Comparison of ENCODE assay signal across 19 cellular contexts in genomic region chr12:131943876-131944275, GRCh38. TPM values are rescaled to one million over a fixed set of nuclear protein-coding genes. Genes with fewer than 3 reads are reported as not detected.
A peak's percentile ranks its signal among the peaks of the same experiment; 100 is the strongest.
DNase-seq lines count a peak whose midpoint lies in the region; ATAC-seq and TF ChIP-seq lines count a peak whose summit lies in the region.
"Had no signal": no experiment of that assay in that cellular context is flagged by ENCODE, and none has a peak within 500 bp of the region (broad histone marks: within the 10 kb centered on the region; RNA-seq: fewer than 3 reads in every experiment).

No MANE protein-coding gene starts in this region.

- peak; percentile 25 for DNase-seq in activated effector memory CD4-positive, alpha-beta T cell treated with anti-CD3 and anti-CD28 coated beads, Interleukin-2, amount 50 U/mL, for 16 hours
- no peak for DNase-seq in activated effector memory CD4-positive, alpha-beta T cell treated with Interleukin-2 at 50 U/mL for 16 hours
- DNase-seq in chondrocyte (ENCODE audit: low spot score) = peak; percentile 38
- peak; percentile 18 for DNase-seq in lower lobe of right lung
- peak; percentile 1 for DNase-seq in stomach
- no peak for DNase-seq in stimulated activated CD4-positive, alpha-beta T cell treated with anti-CD3 and anti-CD28 coated beads, Interleukin-2, amount 100 ng/mL, for 24 hours
- DNase-seq in prostate gland (ENCODE audit: low spot score) = no peak
- no peak for DNase-seq in DMS114 treated with DMSO at 0.1 percent for 48 hours (lab: John Stamatoyannopoulos, UW; ENCODE audit: unreplicated experiment)
- DNase-seq: GDM1, GOT3, KBM-7, NCI-H1048, NCI-H1436 treated with DMSO at 0.1 percent for 48 hours, NCI-H2029 treated with DMSO at 0.1 percent for 48 hours, NCI-H774, RPMI8226 had no signal

- H3K4me1 ChIP-seq in lower lobe of right lung (peaks cover 11% of the 10 kb centered on the region), stomach (peaks cover 4 to 15% (median 8%) of the 10 kb centered on the region in 4 donors), prostate gland (replicated peaks) (no peaks in the 10 kb centered on the region)
- H3K4me1 ChIP-seq: A549 had no signal

- WGBS in stomach, 5 donors = 95 to 99% (median 97%) methylated on average over 10 of the region's 10 CpGs
- WGBS in prostate gland = 91% methylated on average over 10 of the region's 10 CpGs

- peaks cover 13% of the 10 kb centered on the region for H3K36me3 Mint-ChIP-seq in chondrocyte (ENCODE audit: low read depth)

- H3K4me3 Mint-ChIP-seq in chondrocyte (ENCODE audit: unreplicated experiment) = no peak overlapping the region

- H3K9me3 ChIP-seq in lower lobe of right lung (no peaks in the 10 kb centered on the region), stomach (no peaks in the 10 kb centered on the region), prostate gland (no peaks in the 10 kb centered on the region)
- H3K9me3 ChIP-seq: A549; BLaER1 treated with 17β-estradiol and CSF1 and Interleukin-3, amounts not matched to agents 10 nM and 100 nM had no signal

- no peak overlapping the region for H3K27ac ChIP-seq in lower lobe of right lung
- H3K27ac ChIP-seq in stomach = no peak overlapping the region
- H3K27ac ChIP-seq in prostate gland = no peak overlapping the region
- H3K27ac ChIP-seq: A549; BLaER1 treated with 17β-estradiol and CSF1 and Interleukin-3, amounts not matched to agents 10 nM and 100 nM had no signal

- TF ChIP-seq POLR2A in stomach (IDR thresholded peaks at IDR 0.05) = no peak
- TF ChIP-seq POLR2A in prostate gland (IDR thresholded peaks at IDR 0.05) = no peak

- no peak for ATAC-seq in lower lobe of right lung
- ATAC-seq: A549, GM12878 had no signal

- no peak for TF ChIP-seq EP300 in stomach (IDR thresholded peaks at IDR 0.05)

- H3K27ac Mint-ChIP-seq in chondrocyte (ENCODE audit: unreplicated experiment) = no peak overlapping the region

- intact Hi-C loops in lower lobe of right lung (cut with DNase I) = no loop called here
- intact Hi-C loops in stomach (cut with DNase I; ENCODE audit: low total_unique reads) = no loop called here
- intact Hi-C loops in prostate gland (cut with DNase I) = no loop called here

- H3K27me3 ChIP-seq in lower lobe of right lung (ENCODE audit: low read depth) (no peaks in the 10 kb centered on the region), stomach (no peaks in the 10 kb centered on the region), prostate gland (replicated peaks; ENCODE audit: insufficient read depth) (no peaks in the 10 kb centered on the region)
- H3K27me3 ChIP-seq: BLaER1 treated with 17β-estradiol and CSF1 and Interleukin-3, amounts not matched to agents 10 nM and 100 nM had no signal

- H3K4me1 Mint-ChIP-seq in chondrocyte (ENCODE audit: low read depth) = peaks cover 6% of the 10 kb centered on the region

- H3K27me3 Mint-ChIP-seq in chondrocyte (ENCODE audit: low read depth) = no peaks in the 10 kb centered on the region

- TF ChIP-seq CTCF in chondrocyte (IDR thresholded peaks at IDR 0.05) = no peak
- no peak for TF ChIP-seq CTCF in lower lobe of right lung (IDR thresholded peaks at IDR 0.05)
- TF ChIP-seq CTCF in stomach (IDR thresholded peaks at IDR 0.05) = no peak
- TF ChIP-seq CTCF in prostate gland (IDR thresholded peaks at IDR 0.05) = no peak

- H3K36me3 ChIP-seq in lower lobe of right lung = peaks cover 59% of the 10 kb centered on the region
- peaks cover 24 to 63% (median 61%) of the 10 kb centered on the region in 4 donors for H3K36me3 ChIP-seq in stomach
- peaks cover 0 to 6% of the 10 kb centered on the region in 2 donors for H3K36me3 ChIP-seq in prostate gland

- no peaks in the 10 kb centered on the region for H3K9me3 Mint-ChIP-seq in chondrocyte (ENCODE audit: low read depth)

- H3K4me3 ChIP-seq in lower lobe of right lung (no peak overlapping the region), stomach (no peak overlapping the region), prostate gland (no peak overlapping the region)
- H3K4me3 ChIP-seq: A549; BLaER1 treated with 17β-estradiol and CSF1 and Interleukin-3, amounts not matched to agents 10 nM and 100 nM; GM12878 had no signal

RNA-seq across cellular contexts. Expression of gene EP400, which starts 5.9 kb away (rescaled TPM):
- total RNA-seq in chondrocyte (35.9 to 48.0 TPM (median 36.8 TPM) in 3 replicates), lower lobe of right lung (46.2 TPM), stomach (10 to 100 TPM; 21.3 to 39.8 (median 24.5) TPM), prostate gland (10 to 100 TPM; 22.3 to 46.2 TPM)
- polyA plus RNA-seq in stomach = 10 to 100 TPM in 1 of 3 donors, 1 to 10 TPM in 2; 5.2 to 12.0 (median 6.4) TPM

RNA-seq across cellular contexts. Expression of gene PUS1, which starts 14.8 kb away (rescaled TPM):
- total RNA-seq in chondrocyte (18.7 to 21.0 TPM (median 19.8 TPM) in 3 replicates), lower lobe of right lung (19.1 TPM), stomach (10 to 100 TPM in 3 of 5 donors, 1 to 10 TPM in 2; 3.1 to 13.9 (median 12.3) TPM), prostate gland (10 to 100 TPM; 17.4 to 17.8 TPM)
- polyA plus RNA-seq in stomach = 10 to 100 TPM; 12.6 to 26.3 (median 12.8) TPM

RNA-seq across cellular contexts. Expression of gene ULK1, which starts 49.5 kb away (rescaled TPM):
- total RNA-seq in chondrocyte = 54.2 to 65.7 TPM (median 56.1 TPM) in 3 replicates
- total RNA-seq in lower lobe of right lung = 32.2 TPM
- 10 to 100 TPM; 14.3 to 45.1 (median 23.3) TPM for total RNA-seq in stomach
- polyA plus RNA-seq in stomach = 10 to 100 TPM; 10.2 to 16.9 (median 15.5) TPM
- total RNA-seq in prostate gland = 10 to 100 TPM; 26.2 to 62.5 TPM

Comparison
In these comparisons a context has a peak if more than half of its experiments do, and no peak if none do; other contexts are left out.
1. DNase-seq: peak in activated effector memory CD4-positive, alpha-beta T cell treated with anti-CD3 and anti-CD28 coated beads, Interleukin-2, amount 50 U/mL, for 16 hours (single experiment), chondrocyte (single experiment), lower lobe of right lung (single experiment) and stomach (single experiment); none in activated effector memory CD4-positive, alpha-beta T cell treated with Interleukin-2 at 50 U/mL for 16 hours (single experiment), stimulated activated CD4-positive, alpha-beta T cell treated with anti-CD3 and anti-CD28 coated beads, Interleukin-2, amount 100 ng/mL, for 24 hours (0 of 2), prostate gland (single experiment) and DMS114 treated with DMSO at 0.1 percent for 48 hours (single experiment).